In the genomic region with DNA sequence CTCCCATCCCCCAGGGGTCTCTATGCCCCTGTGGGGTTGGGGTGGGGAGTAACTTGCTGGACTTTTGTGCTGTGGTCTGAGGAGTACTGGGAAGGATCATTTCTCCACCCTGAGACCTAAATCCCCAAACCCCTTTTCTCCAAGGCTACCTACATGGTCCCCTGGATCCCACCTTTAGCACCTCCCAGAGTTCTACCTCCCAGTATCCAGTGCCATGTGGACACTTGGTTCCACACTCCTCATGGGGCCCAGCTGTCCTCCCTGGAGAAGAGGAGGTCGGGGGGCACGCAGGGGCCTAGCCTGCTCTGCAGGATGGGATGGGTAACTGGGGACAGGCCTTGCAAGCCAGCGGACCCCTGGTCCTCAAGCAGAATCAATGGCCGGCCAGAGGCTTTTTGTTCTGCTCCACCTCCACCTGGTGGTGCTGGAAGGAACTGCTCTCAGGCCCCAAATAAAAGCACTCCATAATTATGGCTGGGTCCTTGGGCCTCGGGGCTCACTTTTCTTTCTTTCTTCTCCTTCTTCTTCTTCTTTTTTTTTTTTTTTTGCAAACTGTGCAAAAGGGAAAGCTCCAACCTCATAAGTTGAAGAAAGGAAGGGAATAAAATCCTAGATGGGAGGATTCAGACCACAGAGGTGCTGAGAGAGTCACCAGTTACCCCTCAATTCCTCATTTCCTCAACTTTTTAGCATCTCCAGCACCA, we compare ENCODE assay signal across 8 cellular contexts.
DNase-seq lines count a peak whose midpoint lies in the region; ATAC-seq and TF ChIP-seq lines count a peak whose summit lies in the region.

No MANE protein-coding gene starts in this region.

- CTCF ChIA-PET in PC-9 (lab: Charles Lee): interaction anchor here (0.6 kb wide), 2 partner anchors 23 to 1744 kb away, joined by 4 to 5 read pairs; no protein-coding TSS in a partner anchor

- no peaks in the 10 kb centered on the region for H4K20me1 ChIP-seq in PC-9 (ENCODE audit: insufficient read depth)

- H3K9ac ChIP-seq in neuronal stem cell (ENCODE audit: low read depth, low read length, poor library complexity): no peak overlapping the region

- POLR2A ChIA-PET in PC-9 (lab: Charles Lee; ENCODE audit: unreplicated experiment): no interaction called here

- H2BK15ac ChIP-seq in neuronal stem cell (ENCODE audit: low read length): no peak overlapping the region

- H3K27me3 ChIP-seq in PC-9 (ENCODE audit: insufficient read depth, low read depth): peaks cover 4% of the 10 kb centered on the region; the same call in 1 of the 2 replicates
- H3K27me3 ChIP-seq in neuronal stem cell (ENCODE audit: control insufficient read depth in 3 of 3, insufficient read depth in 3 of 3, low read depth in 1 of 3, low read length in 3 of 3): peaks cover 0 to 33% (median 0%) of the 10 kb centered on the region in 3 experiments

- no peaks in the 10 kb centered on the region for H3K9me2 ChIP-seq in PC-9 (ENCODE audit: insufficient read depth)

- peak; percentile 47 for ATAC-seq in HG02571 (IDR thresholded peaks at IDR 0.05; ENCODE audit: unreplicated experiment)
- no peak for ATAC-seq in GM19397 (IDR thresholded peaks at IDR 0.05; ENCODE audit: unreplicated experiment)

- H4K91ac ChIP-seq in neuronal stem cell (ENCODE audit: low read depth, low read length, poor library complexity): no peak overlapping the region

- no peaks in the 10 kb centered on the region for H3K36me3 ChIP-seq in PC-9 (ENCODE audit: low read depth)
- H3K36me3 ChIP-seq in neuronal stem cell (replicated peaks in 1 of 2; ENCODE audit: control insufficient read depth in 2 of 2, insufficient read depth in 2 of 2, low read length in 2 of 2): no peaks in the 10 kb centered on the region

- no peak overlapping the region for H3K4ac ChIP-seq in neuronal stem cell (ENCODE audit: low read length)

- no peak overlapping the region for H3K14ac ChIP-seq in neuronal stem cell (ENCODE audit: low read length)

- no peaks in the 10 kb centered on the region for H3K79me2 ChIP-seq in PC-9 (ENCODE audit: low read depth)

- no peak overlapping the region for H2AK5ac ChIP-seq in neuronal stem cell (ENCODE audit: low read depth, low read length)

- intact Hi-C loops in PC-9 (cut with micrococcal nuclease; ENCODE audit: unreplicated experiment): loop anchor here (1.0 to 10.0 kb wide), 2 partner anchors 77 to 101 kb away; no protein-coding TSS in a partner anchor

- no TSS peak for BruUV-seq in PC-9 (replicated peaks; lab: Mats Ljungman, UMichigan)

- H3K9me3 ChIP-seq in PC-9 (ENCODE audit: insufficient read depth, low read depth) (no peaks in the 10 kb centered on the region), neuronal stem cell (replicated peaks in 1 of 2; ENCODE audit: control insufficient read depth in 2 of 2, insufficient read depth in 1 of 2, low read depth in 1 of 2, low read length in 2 of 2) (no peaks in the 10 kb centered on the region)

- no peak overlapping the region for H2BK120ac ChIP-seq in neuronal stem cell (ENCODE audit: low read depth, low read length)

- no peak overlapping the region for H2BK12ac ChIP-seq in neuronal stem cell (ENCODE audit: low read length)

- H3F3A ChIP-seq in PC-9 (ENCODE audit: insufficient read depth, low read depth): no peaks in the 10 kb centered on the region

- peak overlapping the region; percentile 15 for H3K18ac ChIP-seq in neuronal stem cell (ENCODE audit: low read length)

- H3K4me1 ChIP-seq in PC-9 (replicated peaks; ENCODE audit: insufficient read depth) (peaks cover 6% of the 10 kb centered on the region), neuronal stem cell (ENCODE audit: control insufficient read depth in 2 of 2, insufficient read depth in 1 of 2, low read depth in 1 of 2, low read length in 2 of 2) (peaks cover 0 to 2% of the 10 kb centered on the region in 2 donors)

- no peak overlapping the region for H2AFZ ChIP-seq in PC-9
- H2AFZ ChIP-seq in neuronal stem cell (ENCODE audit: low read length): no peak overlapping the region

- no CpG with 5 or more reads among the region's 5 CpGs for WGBS in neuronal stem cell (ENCODE audit: extremely low coverage in 2 of 2, insufficient read length in 2 of 2, insufficient replicate concordance in 1 of 2), 2 donors

- H3K79me1 ChIP-seq in neuronal stem cell (ENCODE audit: low read depth, low read length): no peaks in the 10 kb centered on the region

- H3K23ac ChIP-seq in neuronal stem cell (ENCODE audit: low read depth, low read length, poor library complexity): no peak overlapping the region

- H3K27ac ChIP-seq in PC-9 (no peak overlapping the region), neuronal stem cell (replicated peaks; ENCODE audit: low read length) (no peak overlapping the region), temporal lobe (ENCODE audit: low read depth, low read length) (peak overlapping the region; percentile 82)

- no peak overlapping the region for H2BK5ac ChIP-seq in neuronal stem cell (ENCODE audit: low read length)

- TF ChIP-seq CTCF in PC-9 (conservative IDR thresholded peaks at IDR 0.05): peak; percentile 92
- TF ChIP-seq CTCF in fibroblast of the aortic adventitia (IDR thresholded peaks at IDR 0.05; ENCODE audit: insufficient read depth, low read length): peak; percentile 96

- peak overlapping the region; percentile 23; the same call in 1 of the 2 replicates for H3K4me2 ChIP-seq in PC-9
- no peak overlapping the region for H3K4me2 ChIP-seq in neuronal stem cell (ENCODE audit: insufficient read depth, low read length, poor library complexity, severe bottlenecking)

- no peak overlapping the region for H4K8ac ChIP-seq in neuronal stem cell (ENCODE audit: low read depth, low read length)

- H3K4me3 ChIP-seq in PC-9 (no peak overlapping the region), fibroblast of the aortic adventitia (ENCODE audit: low read depth, low read length) (no peak overlapping the region), neuronal stem cell (ENCODE audit: low read length in 2 of 2) (no peak overlapping the region)

- DNase-seq in ELR (ENCODE audit: low read depth): peak; percentile 65
- DNase-seq in PC-9: peak in 1 of 2 experiments; percentile 48
- DNase-seq in activated T-helper 1 cell treated with anti-CD3 and anti-CD28 coated beads, Interleukin-2, amount 50 U/mL, for 16 hours (ENCODE audit: low read depth in 1 of 2, low spot score in 1 of 2): peak; percentile 24 to 34
- DNase-seq in fibroblast of the aortic adventitia (ENCODE audit: low read depth): peak; percentile 64
- DNase-seq in neuronal stem cell (ENCODE audit: low spot score): peak; percentile 65
